Comparison of ENCODE assay signal across 32 cellular contexts in genomic region chr6:51891784-51892183, GRCh38.
"Had no signal": no experiment of that assay in that cellular context is flagged by ENCODE, and none has a peak within 500 bp of the region (broad histone marks: within the 10 kb centered on the region; RNA-seq: fewer than 3 reads in every experiment).

No MANE protein-coding gene starts in this region.

- H3K4me1 ChIP-seq: ascending aorta had no signal

- DNase-seq: activated CD4-positive, alpha-beta memory T cell treated with anti-CD3 and anti-CD28 coated beads for 36 hours; activated CD4-positive, alpha-beta T cell treated with anti-CD3 and anti-CD28 coated beads for 36 hours; activated CD4-positive, alpha-beta T cell treated with anti-CD3 and anti-CD28 coated beads, Interleukin-2, amount 10 ng/mL, durations not matched to agents 24 days and 14 days; activated CD4-positive, CD25-positive, alpha-beta regulatory T cell; activated CD4-positive, CD25-positive, alpha-beta regulatory T cell treated with anti-CD3 and anti-CD28 coated beads, Interleukin-2, amount 50 U/mL, for 72 hours; activated CD8-positive, alpha-beta memory T cell treated with anti-CD3 and anti-CD28 coated beads, Interleukin-2, amount 10 ng/mL, durations not matched to agents 7 days and 5 days; activated CD8-positive, alpha-beta memory T cell treated with anti-CD3 and anti-CD28 coated beads, Interleukin-2, amount 50 U/mL, for 4 hours; activated CD8-positive, alpha-beta T cell treated with anti-CD3 and anti-CD28 coated beads, Interleukin-2, amount 10 ng/mL, durations not matched to agents 7 days and 5 days; activated gamma-delta T cell; activated naive CD4-positive, alpha-beta T cell; activated naive CD4-positive, alpha-beta T cell treated with anti-CD3 and anti-CD28 coated beads, Interleukin-2, amount 10 ng/mL, durations not matched to agents 7 days and 5 days; activated naive CD8-positive, alpha-beta T cell treated with anti-CD3 and anti-CD28 coated beads, Interleukin-2, amount 10 ng/mL, durations not matched to agents 7 days and 5 days; activated T-cell treated with anti-CD3 and anti-CD28 coated beads, Interleukin-2, amount 50 U/mL, for 1 hour; activated T-cell treated with anti-CD3 and anti-CD28 coated beads, Interleukin-2, amount 50 U/mL, for 48 hours; brain microvascular endothelial cell; dorsolateral prefrontal cortex; effector memory CD4-positive, alpha-beta T cell; endodermal cell; foreskin fibroblast; head of caudate nucleus; T-helper 1 cell; T-helper 17 cell; T1000 had no signal

- H3K27me3 Mint-ChIP-seq: activated CD4-positive, alpha-beta T cell treated with anti-CD3 and anti-CD28 coated beads for 36 hours; activated CD4-positive, alpha-beta T cell treated with anti-CD3 and anti-CD28 coated beads, Interleukin-2, amount 10 ng/mL, durations not matched to agents 24 days and 14 days; activated CD8-positive, alpha-beta memory T cell treated with anti-CD3 and anti-CD28 coated beads, Interleukin-2, amount 10 ng/mL, durations not matched to agents 7 days and 5 days; activated naive CD4-positive, alpha-beta T cell treated with anti-CD3 and anti-CD28 coated beads, Interleukin-2, amount 10 ng/mL, durations not matched to agents 7 days and 5 days; activated naive CD8-positive, alpha-beta T cell treated with anti-CD3 and anti-CD28 coated beads, Interleukin-2, amount 10 ng/mL, durations not matched to agents 7 days and 5 days; dendritic cell treated with granulocyte-macrophage colony-stimulating factor and Interleukin-4, amounts not matched to agents 40 ng/mL and 50 ng/mL, for 4 days; T-helper 17 cell had no signal

- H3K27ac Mint-ChIP-seq: activated CD4-positive, alpha-beta memory T cell treated with anti-CD3 and anti-CD28 coated beads for 36 hours; activated CD4-positive, alpha-beta T cell treated with anti-CD3 and anti-CD28 coated beads for 36 hours; activated CD4-positive, alpha-beta T cell treated with anti-CD3 and anti-CD28 coated beads, Interleukin-2, amount 10 ng/mL, durations not matched to agents 24 days and 14 days; activated CD8-positive, alpha-beta memory T cell treated with anti-CD3 and anti-CD28 coated beads, Interleukin-2, amount 10 ng/mL, durations not matched to agents 7 days and 5 days; activated CD8-positive, alpha-beta T cell treated with anti-CD3 and anti-CD28 coated beads, Interleukin-2, amount 10 ng/mL, durations not matched to agents 7 days and 5 days; activated naive CD4-positive, alpha-beta T cell treated with anti-CD3 and anti-CD28 coated beads, Interleukin-2, amount 10 ng/mL, durations not matched to agents 7 days and 5 days; activated naive CD4-positive, alpha-beta T cell treated with anti-CD3 and anti-CD28 coated beads, Interleukin-2, amount 50 U/mL, for 72 hours; activated naive CD8-positive, alpha-beta T cell treated with anti-CD3 and anti-CD28 coated beads, Interleukin-2, amount 10 ng/mL, durations not matched to agents 7 days and 5 days; activated T-helper 1 cell treated with anti-CD3 and anti-CD28 coated beads, Interleukin-12 subunit alpha, Interleukin-12 subunit beta, Interleukin-2, Interleukin-4 antibody, amounts not matched to agents 30 ng/mL and 10 ng/mL and 1 ng/mL, durations not matched to agents 14 hours and 24 hours and 36 hours; activated T-helper 2 cell treated with anti-CD3 and anti-CD28 coated beads, Interferon-gamma antibody, Interleukin-2, Interleukin-4, amounts not matched to agents 10 μg/mL and 5 μg/mL and 100 μg/mL, durations not matched to agents 14 hours and 24 hours and 36 hours; dendritic cell treated with granulocyte-macrophage colony-stimulating factor and Interleukin-4, amounts not matched to agents 40 ng/mL and 50 ng/mL, for 4 days; endodermal cell; T-helper 17 cell; T-helper 2 cell treated with Interferon-gamma antibody and Interleukin-4, amounts not matched to agents 5 μg/mL and 100 μg/mL, for 36 hours had no signal

- H3K4me3 ChIP-seq: ascending aorta, coronary artery, dorsolateral prefrontal cortex had no signal

- H3K9me3 Mint-ChIP-seq: activated CD4-positive, alpha-beta memory T cell treated with anti-CD3 and anti-CD28 coated beads for 36 hours; activated CD4-positive, alpha-beta T cell treated with anti-CD3 and anti-CD28 coated beads, Interleukin-2, amount 10 ng/mL, durations not matched to agents 24 days and 14 days; activated naive CD4-positive, alpha-beta T cell treated with anti-CD3 and anti-CD28 coated beads, Interleukin-2, amount 50 U/mL, for 72 hours; activated naive CD8-positive, alpha-beta T cell treated with anti-CD3 and anti-CD28 coated beads, Interleukin-2, amount 10 ng/mL, durations not matched to agents 7 days and 5 days; activated T-helper 1 cell treated with anti-CD3 and anti-CD28 coated beads, Interleukin-12 subunit alpha, Interleukin-12 subunit beta, Interleukin-2, Interleukin-4 antibody, amounts not matched to agents 30 ng/mL and 10 ng/mL and 1 ng/mL, durations not matched to agents 14 hours and 24 hours and 36 hours; activated T-helper 2 cell treated with anti-CD3 and anti-CD28 coated beads, Interferon-gamma antibody, Interleukin-2, Interleukin-4, amounts not matched to agents 10 μg/mL and 5 μg/mL and 100 μg/mL, durations not matched to agents 14 hours and 24 hours and 36 hours; central memory CD8-positive, alpha-beta T cell; dendritic cell treated with granulocyte-macrophage colony-stimulating factor and Interleukin-4, amounts not matched to agents 40 ng/mL and 50 ng/mL, for 4 days; T-helper 2 cell treated with Interferon-gamma antibody and Interleukin-4, amounts not matched to agents 5 μg/mL and 100 μg/mL, for 36 hours had no signal

- ATAC-seq: activated CD4-positive, alpha-beta T cell treated with anti-CD3 and anti-CD28 coated beads for 36 hours; activated CD8-positive, alpha-beta memory T cell treated with anti-CD3 and anti-CD28 coated beads, Interleukin-2, amount 10 ng/mL, durations not matched to agents 7 days and 5 days; activated CD8-positive, alpha-beta T cell treated with anti-CD3 and anti-CD28 coated beads, Interleukin-2, amount 10 ng/mL, durations not matched to agents 7 days and 5 days; activated naive CD4-positive, alpha-beta T cell treated with anti-CD3 and anti-CD28 coated beads, Interleukin-2, amount 50 U/mL, for 72 hours; esophagus mucosa; T-helper 17 cell had no signal

- H3K4me1 Mint-ChIP-seq: activated CD4-positive, alpha-beta T cell treated with anti-CD3 and anti-CD28 coated beads for 36 hours; activated CD4-positive, alpha-beta T cell treated with anti-CD3 and anti-CD28 coated beads, Interleukin-2, amount 10 ng/mL, durations not matched to agents 24 days and 14 days; activated CD8-positive, alpha-beta memory T cell treated with anti-CD3 and anti-CD28 coated beads, Interleukin-2, amount 10 ng/mL, durations not matched to agents 7 days and 5 days; activated naive CD4-positive, alpha-beta T cell treated with anti-CD3 and anti-CD28 coated beads, Interleukin-2, amount 10 ng/mL, durations not matched to agents 7 days and 5 days; activated naive CD8-positive, alpha-beta T cell treated with anti-CD3 and anti-CD28 coated beads, Interleukin-2, amount 10 ng/mL, durations not matched to agents 7 days and 5 days; central memory CD8-positive, alpha-beta T cell; endodermal cell; T-helper 17 cell had no signal

- H3K36me3 ChIP-seq: ascending aorta, brain microvascular endothelial cell had no signal

- H3K4me3 Mint-ChIP-seq: activated CD4-positive, alpha-beta memory T cell treated with anti-CD3 and anti-CD28 coated beads for 36 hours; activated CD4-positive, alpha-beta T cell treated with anti-CD3 and anti-CD28 coated beads for 36 hours; activated CD4-positive, alpha-beta T cell treated with anti-CD3 and anti-CD28 coated beads, Interleukin-2, amount 10 ng/mL, durations not matched to agents 24 days and 14 days; activated CD8-positive, alpha-beta memory T cell treated with anti-CD3 and anti-CD28 coated beads, Interleukin-2, amount 10 ng/mL, durations not matched to agents 7 days and 5 days; activated CD8-positive, alpha-beta T cell treated with anti-CD3 and anti-CD28 coated beads, Interleukin-2, amount 10 ng/mL, durations not matched to agents 7 days and 5 days; activated naive CD4-positive, alpha-beta T cell treated with anti-CD3 and anti-CD28 coated beads, Interleukin-2, amount 10 ng/mL, durations not matched to agents 7 days and 5 days; activated naive CD8-positive, alpha-beta T cell treated with anti-CD3 and anti-CD28 coated beads, Interleukin-2, amount 10 ng/mL, durations not matched to agents 7 days and 5 days; activated T-helper 1 cell treated with anti-CD3 and anti-CD28 coated beads, Interleukin-12 subunit alpha, Interleukin-12 subunit beta, Interleukin-2, Interleukin-4 antibody, amounts not matched to agents 30 ng/mL and 10 ng/mL and 1 ng/mL, durations not matched to agents 14 hours and 24 hours and 36 hours; central memory CD8-positive, alpha-beta T cell; dendritic cell treated with granulocyte-macrophage colony-stimulating factor and Interleukin-4, amounts not matched to agents 40 ng/mL and 50 ng/mL, for 4 days; endodermal cell; T-helper 17 cell; T-helper 2 cell treated with Interferon-gamma antibody and Interleukin-4, amounts not matched to agents 5 μg/mL and 100 μg/mL, for 36 hours had no signal

- H3K36me3 Mint-ChIP-seq: activated CD4-positive, alpha-beta memory T cell treated with anti-CD3 and anti-CD28 coated beads for 36 hours; activated CD8-positive, alpha-beta memory T cell treated with anti-CD3 and anti-CD28 coated beads, Interleukin-2, amount 10 ng/mL, durations not matched to agents 7 days and 5 days; activated naive CD4-positive, alpha-beta T cell treated with anti-CD3 and anti-CD28 coated beads, Interleukin-2, amount 10 ng/mL, durations not matched to agents 7 days and 5 days; activated naive CD4-positive, alpha-beta T cell treated with anti-CD3 and anti-CD28 coated beads, Interleukin-2, amount 50 U/mL, for 72 hours; activated naive CD8-positive, alpha-beta T cell treated with anti-CD3 and anti-CD28 coated beads, Interleukin-2, amount 10 ng/mL, durations not matched to agents 7 days and 5 days had no signal

- H3K27me3 ChIP-seq: ascending aorta, brain microvascular endothelial cell had no signal

- H3K27ac ChIP-seq: ascending aorta, brain microvascular endothelial cell, coronary artery, dorsolateral prefrontal cortex had no signal

- H3K9me3 ChIP-seq: ascending aorta had no signal
